13 cellular contexts compared by ENCODE assay signal in the genomic region with DNA sequence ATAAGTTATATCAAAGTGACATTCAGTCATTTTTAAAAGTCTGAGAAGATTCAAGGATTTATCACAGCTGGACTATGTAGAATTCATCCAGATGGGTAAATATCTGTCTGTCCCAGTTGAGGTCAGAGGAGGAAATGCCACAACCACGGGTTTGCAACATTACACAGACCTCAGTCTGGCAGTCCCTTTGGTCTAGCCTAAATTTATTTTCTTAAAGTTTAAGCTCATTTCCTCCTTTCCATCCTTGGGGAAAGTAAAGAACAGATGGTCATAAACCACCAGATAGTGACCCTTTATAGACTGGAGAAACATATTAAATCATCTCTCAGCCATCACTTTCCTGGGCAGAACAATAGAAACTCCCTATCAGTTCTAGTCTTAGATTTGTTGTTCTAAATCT.
DNase-seq lines count a peak whose midpoint lies in the region; ATAC-seq and TF ChIP-seq lines count a peak whose summit lies in the region.
"Had no signal": no experiment of that assay in that cellular context is flagged by ENCODE, and none has a peak within 500 bp of the region (broad histone marks: within the 10 kb centered on the region; RNA-seq: fewer than 3 reads in every experiment).

No MANE protein-coding gene starts in this region.

- CTCF ChIA-PET in HEK293T (lab: Yijun Ruan, JAX), result no interaction called here

- no peak overlapping the region for H3K4me3 Mint-ChIP-seq in immature natural killer cell
- H3K4me3 Mint-ChIP-seq: activated naive CD8-positive, alpha-beta T cell treated with anti-CD3 and anti-CD28 coated beads for 36 hours had no signal

- no peak overlapping the region for H3K27ac Mint-ChIP-seq in immature natural killer cell
- H3K27ac Mint-ChIP-seq: activated naive CD8-positive, alpha-beta T cell treated with anti-CD3 and anti-CD28 coated beads for 36 hours had no signal

- H3K9me3 ChIP-seq in WERI-Rb-1 (ENCODE audit: severe bottlenecking), result no peaks in the 10 kb centered on the region
- H3K9me3 ChIP-seq: colonic mucosa, transverse colon had no signal

- peak; percentile 78 for ATAC-seq in left ventricle myocardium superior

- DNase-seq in AG10803 (ENCODE audit: low read depth), result peak; percentile 94
- DNase-seq in LHCN-M2 (ENCODE audit: low read depth), result peak; percentile 71
- peak; percentile 69 for DNase-seq in astrocyte of the spinal cord (ENCODE audit: low read depth, low spot score)
- DNase-seq in left ventricle myocardium superior, result no peak
- no peak for DNase-seq in WERI-Rb-1
- DNase-seq in HEK293T (ENCODE audit: extremely low spot score), result no peak
- no peak for DNase-seq in immature natural killer cell
- DNase-seq in activated CD4-positive, alpha-beta T cell treated with anti-CD3 and anti-CD28 coated beads, Interleukin-2, amount 50 U/mL, for 48 hours, result no peak
- DNase-seq: activated CD4-positive, alpha-beta T cell treated with anti-CD3 and anti-CD28 coated beads for 1 hour; activated naive CD8-positive, alpha-beta T cell treated with anti-CD3 and anti-CD28 coated beads for 36 hours; colonic mucosa; SW 1271; transverse colon had no signal

- H3K27me3 ChIP-seq in WERI-Rb-1 (ENCODE audit: insufficient read depth, low read depth, severe bottlenecking), result no peaks in the 10 kb centered on the region
- H3K27me3 ChIP-seq: colonic mucosa, transverse colon had no signal

- H3K36me3 ChIP-seq in WERI-Rb-1, result no peaks in the 10 kb centered on the region
- H3K36me3 ChIP-seq: colonic mucosa, transverse colon had no signal

- H3K36me3 Mint-ChIP-seq in immature natural killer cell, result no peaks in the 10 kb centered on the region
- H3K36me3 Mint-ChIP-seq: activated naive CD8-positive, alpha-beta T cell treated with anti-CD3 and anti-CD28 coated beads for 36 hours had no signal

- H3K27ac ChIP-seq in WERI-Rb-1, result no peak overlapping the region
- H3K27ac ChIP-seq: colonic mucosa, transverse colon had no signal

- no peak for TF ChIP-seq CTCF in AG10803 (conservative IDR thresholded peaks at IDR 0.05; ENCODE audit: low read length)
- no peak for TF ChIP-seq CTCF in astrocyte of the spinal cord (IDR thresholded peaks at IDR 0.05; ENCODE audit: low read depth, low read length)
- no peak for TF ChIP-seq CTCF in WERI-Rb-1 (IDR thresholded peaks at IDR 0.05; ENCODE audit: low read depth, low read length)

- peaks cover 0 to 2% (median 0%) of the 10 kb centered on the region in 6 donors for H3K9me3 Mint-ChIP-seq in immature natural killer cell
- H3K9me3 Mint-ChIP-seq: activated naive CD8-positive, alpha-beta T cell treated with anti-CD3 and anti-CD28 coated beads for 36 hours had no signal

- H3K4me1 Mint-ChIP-seq in immature natural killer cell, result peaks cover 0 to 10% of the 10 kb centered on the region in 2 donors
- H3K4me1 Mint-ChIP-seq: activated naive CD8-positive, alpha-beta T cell treated with anti-CD3 and anti-CD28 coated beads for 36 hours had no signal

- H3K4me3 ChIP-seq in AG10803 (ENCODE audit: low read length) (no peak overlapping the region), astrocyte of the spinal cord (ENCODE audit: low read depth, low read length) (no peak overlapping the region), WERI-Rb-1 (ENCODE audit: low read depth, low read length) (no peak overlapping the region)
- H3K4me3 ChIP-seq: colonic mucosa, transverse colon had no signal

- in situ Hi-C loops in astrocyte of the spinal cord (cut with HindIII; ENCODE audit: low sequenced_read_pairs), result no loop called here

- POLR2A ChIA-PET in HEK293T (lab: Yijun Ruan, JAX), result no interaction called here

- peaks cover 0 to 2% (median 0%) of the 10 kb centered on the region in 3 donors for H3K27me3 Mint-ChIP-seq in immature natural killer cell (ENCODE audit: low read depth in 3 of 3)

- intact Hi-C loops in left ventricle myocardium superior (cut with micrococcal nuclease), result no loop called here

TF ChIP-seq in HEK293T, 16 proteins besides CTCF, POLR2A, EP300 and RAD21:
- TF ChIP-seq SP1 (IDR thresholded peaks at IDR 0.05) (no peak), SUZ12 (IDR thresholded peaks at IDR 0.05) (no peak), ARNT (IDR thresholded peaks at IDR 0.05) (no peak)

Comparison
In these comparisons a context has a peak if more than half of its experiments do, and no peak if none do; other contexts are left out.
1. DNase-seq: peak in AG10803 (single experiment), LHCN-M2 (single experiment) and astrocyte of the spinal cord (single experiment); none in left ventricle myocardium superior (single experiment), WERI-Rb-1 (single experiment), HEK293T (single experiment), immature natural killer cell (0 of 3) and activated CD4-positive, alpha-beta T cell treated with anti-CD3 and anti-CD28 coated beads, Interleukin-2, amount 50 U/mL, for 48 hours (0 of 2).